In the genomic region with DNA sequence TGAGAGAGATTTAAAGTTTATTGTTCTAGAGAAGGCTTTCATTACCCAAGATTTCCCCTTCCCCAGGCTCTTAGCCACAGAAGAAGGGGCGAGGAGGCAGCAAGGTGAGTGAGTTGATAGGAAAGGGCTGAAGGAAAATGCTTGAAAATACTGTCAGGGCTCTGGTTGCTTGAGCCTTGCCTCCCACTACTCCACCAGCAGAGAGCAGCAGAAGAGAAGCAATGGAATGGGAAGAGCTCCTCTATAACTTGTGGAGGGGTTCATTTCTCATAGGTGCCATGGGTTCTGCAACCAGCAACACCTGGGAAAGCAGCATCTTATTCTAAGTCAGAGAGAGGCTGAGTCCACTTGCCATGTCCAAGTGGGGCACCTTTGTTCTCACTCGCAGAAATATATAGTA, we compare ENCODE assay signal across 16 cellular contexts.
DNase-seq lines count a peak whose midpoint lies in the region; ATAC-seq and TF ChIP-seq lines count a peak whose summit lies in the region.
"Had no signal": no experiment of that assay in that cellular context is flagged by ENCODE, and none has a peak within 500 bp of the region (broad histone marks: within the 10 kb centered on the region; RNA-seq: fewer than 3 reads in every experiment).

No MANE protein-coding gene starts in this region.

- no peaks in the 10 kb centered on the region for H3K36me3 ChIP-seq in brain microvascular endothelial cell (replicated peaks)

- H3K27me3 ChIP-seq in brain microvascular endothelial cell (replicated peaks), result no peaks in the 10 kb centered on the region

- ATAC-seq in GM19328 (IDR thresholded peaks at IDR 0.05; ENCODE audit: unreplicated experiment) (no peak), Right ventricle myocardium inferior (no peak)
- ATAC-seq in natural killer cell treated with Interleukin-12 subunit alpha and Interleukin-12 subunit beta and Interleukin-15 and Interleukin-18, amount 100 ng/mL, for 72 hours, result no peak
- ATAC-seq: HCT116 had no signal

- H3K4me3 Mint-ChIP-seq in nephron, result no peak overlapping the region
- H3K4me3 Mint-ChIP-seq in natural killer cell treated with Interleukin-12 subunit alpha and Interleukin-12 subunit beta and Interleukin-15 and Interleukin-18, amount 100 ng/mL, for 72 hours, result no peak overlapping the region
- H3K4me3 Mint-ChIP-seq: CD14-positive monocyte, IgD-negative memory B cell, mesothelial cell of epicardium had no signal

- H3K4me3 ChIP-seq in brain microvascular endothelial cell (ENCODE audit: low read depth, low read length), result no peak overlapping the region

- H3K27me3 Mint-ChIP-seq in nephron (ENCODE audit: low read depth), result no peaks in the 10 kb centered on the region
- H3K27me3 Mint-ChIP-seq in natural killer cell treated with Interleukin-12 subunit alpha and Interleukin-12 subunit beta and Interleukin-15 and Interleukin-18, amount 100 ng/mL, for 72 hours, result no peaks in the 10 kb centered on the region
- H3K27me3 Mint-ChIP-seq: IgD-negative memory B cell had no signal

- in situ Hi-C loops in G401 (cut with HindIII; ENCODE audit: low sequenced_read_pairs) (no loop called here), brain microvascular endothelial cell (cut with HindIII; ENCODE audit: low pct_ligation_motif_present, low sequenced_read_pairs) (no loop called here), GM13976 (cut with MboI; ENCODE audit: low sequenced_read_pairs, unreplicated experiment) (no loop called here)

- H3K27ac ChIP-seq in brain microvascular endothelial cell, result no peak overlapping the region

- H3K27ac Mint-ChIP-seq in nephron, result no peak overlapping the region
- no peak overlapping the region for H3K27ac Mint-ChIP-seq in natural killer cell treated with Interleukin-12 subunit alpha and Interleukin-12 subunit beta and Interleukin-15 and Interleukin-18, amount 100 ng/mL, for 72 hours
- H3K27ac Mint-ChIP-seq: IgD-negative memory B cell, mesothelial cell of epicardium had no signal

- H3K4me1 Mint-ChIP-seq in nephron, result no peaks in the 10 kb centered on the region
- no peaks in the 10 kb centered on the region for H3K4me1 Mint-ChIP-seq in natural killer cell treated with Interleukin-12 subunit alpha and Interleukin-12 subunit beta and Interleukin-15 and Interleukin-18, amount 100 ng/mL, for 72 hours (ENCODE audit: low read depth in 2 of 2)
- H3K4me1 Mint-ChIP-seq: CD14-positive monocyte, IgD-negative memory B cell, mesothelial cell of epicardium had no signal

- peak; percentile 66 for DNase-seq in G401 (ENCODE audit: low spot score)
- DNase-seq in NCI-H460 (ENCODE audit: extremely low read depth, low read depth), result peak; percentile 5
- DNase-seq in brain microvascular endothelial cell, result no peak
- no peak for DNase-seq in GM13976 (ENCODE audit: low spot score)
- no peak for DNase-seq in natural killer cell treated with Interleukin-12 subunit alpha and Interleukin-12 subunit beta and Interleukin-15 and Interleukin-18, amount 100 ng/mL, for 72 hours (ENCODE audit: low spot score)
- DNase-seq in Right ventricle myocardium inferior (ENCODE audit: missing footprints), result no peak
- DNase-seq: activated T-cell treated with anti-CD3 and anti-CD28 coated beads for 4 hours, amygdala, NCI-H2029, substantia nigra had no signal

- peaks cover 5% of the 10 kb centered on the region for H3K9me3 Mint-ChIP-seq in nephron
- H3K9me3 Mint-ChIP-seq in natural killer cell treated with Interleukin-12 subunit alpha and Interleukin-12 subunit beta and Interleukin-15 and Interleukin-18, amount 100 ng/mL, for 72 hours, result peaks cover 28% of the 10 kb centered on the region

- intact Hi-C loops in Right ventricle myocardium inferior (cut with DNase I), result no loop called here

- no peaks in the 10 kb centered on the region for H3K36me3 Mint-ChIP-seq in nephron (ENCODE audit: low read depth)
- H3K36me3 Mint-ChIP-seq in natural killer cell treated with Interleukin-12 subunit alpha and Interleukin-12 subunit beta and Interleukin-15 and Interleukin-18, amount 100 ng/mL, for 72 hours, result no peaks in the 10 kb centered on the region
- H3K36me3 Mint-ChIP-seq: CD14-positive monocyte, IgD-negative memory B cell had no signal

- peak; percentile 70 for TF ChIP-seq CTCF in brain microvascular endothelial cell (IDR thresholded peaks at IDR 0.05; ENCODE audit: low read depth, low read length, missing control alignments)
- peak; percentile 31 to 41 (median 38) for TF ChIP-seq CTCF in nephron (IDR thresholded peaks at IDR 0.05; ENCODE audit: unreplicated experiment in 3 of 3)
- no peak for TF ChIP-seq CTCF in GM13976 (IDR thresholded peaks at IDR 0.05; ENCODE audit: borderline replicate concordance, control extremely low read depth, extremely low read depth, insufficient read depth, missing control alignments)

Comparison
In these comparisons a context has a peak if more than half of its experiments do, and no peak if none do; other contexts are left out.
1. DNase-seq: peak in G401 (single experiment) and NCI-H460 (single experiment); none in brain microvascular endothelial cell (single experiment), GM13976 (single experiment), natural killer cell treated with Interleukin-12 subunit alpha and Interleukin-12 subunit beta and Interleukin-15 and Interleukin-18, amount 100 ng/mL, for 72 hours (single experiment) and Right ventricle myocardium inferior (single experiment).